8 cellular contexts compared by ENCODE assay signal in the genomic region with DNA sequence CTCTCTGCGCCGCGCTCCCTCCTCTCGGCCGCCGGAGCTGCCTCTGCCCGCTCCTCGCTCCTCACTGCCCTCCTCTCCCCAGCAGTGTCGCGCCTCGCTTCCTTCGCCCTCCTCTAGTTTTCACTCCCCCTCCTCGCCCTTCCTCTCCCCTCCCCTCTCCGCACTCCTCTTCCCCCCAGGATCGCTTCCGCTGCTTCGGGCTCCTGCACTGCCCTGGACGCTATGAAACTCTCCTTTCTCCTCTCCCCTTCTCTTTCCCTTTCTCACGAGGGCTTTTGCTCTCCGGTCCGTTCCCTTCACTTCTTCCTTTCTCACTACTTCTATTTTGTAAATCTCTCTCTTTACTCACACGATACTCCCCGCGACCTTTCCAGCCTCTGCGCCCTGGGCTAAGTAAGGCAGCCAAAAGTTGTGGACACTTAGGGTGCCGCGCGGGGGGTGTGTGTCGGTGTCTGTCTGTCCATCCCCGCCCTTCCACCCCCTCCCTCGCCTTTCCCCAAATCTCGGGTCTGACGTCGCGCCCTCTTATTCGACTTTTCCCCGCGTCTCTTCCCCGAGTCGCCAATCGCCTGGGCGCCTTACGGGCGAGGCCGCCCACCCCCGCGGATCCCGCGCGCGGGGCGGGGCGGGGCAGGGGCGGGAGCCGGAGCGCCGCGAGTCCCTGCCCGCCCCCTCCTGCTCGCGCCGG. TPM values are rescaled to one million over a fixed set of nuclear protein-coding genes. Genes with fewer than 3 reads are reported as not detected.
DNase-seq lines count a peak whose midpoint lies in the region; ATAC-seq and TF ChIP-seq lines count a peak whose summit lies in the region.

A gene (minus strand): TSS at position 458 of the 688 bp plus-strand sequence. CDS start 737 bp downstream, outside the sequence.

- no peaks in the 10 kb centered on the region for H3K9me3 ChIP-seq in ascending aorta
- no peaks in the 10 kb centered on the region for H3K9me3 ChIP-seq in OCI-LY7 (ENCODE audit: low read length)

- H3K36me3 ChIP-seq in ascending aorta = no peaks in the 10 kb centered on the region
- H3K36me3 ChIP-seq in OCI-LY7 (ENCODE audit: insufficient read depth, low read length) = no peaks in the 10 kb centered on the region

- DNase-seq in AG04449 (ENCODE audit: low read depth, low spot score) (peak; percentile 40), H4 (ENCODE audit: low spot score) (peak; percentile 83), NCI-H510A treated with DMSO at 0.1 percent for 48 hours (lab: John Stamatoyannopoulos, UW) (peak; percentile 87), ascending aorta (ENCODE audit: low spot score in 2 of 2) (peak in 1 of 2 donors; percentile 83), hepatic stellate cell (ENCODE audit: low spot score) (peak; percentile 39), retina (peak; percentile 88), OCI-LY7 (ENCODE audit: low spot score) (no peak)

- H3K4me3 ChIP-seq in AG04449 (ENCODE audit: low read depth, low read length) (peak within 1 kb of the TSS; percentile 76), ascending aorta (peak within 1 kb of the TSS; percentile 64 to 73), OCI-LY7 (ENCODE audit: low read depth, low read length, poor library complexity, severe bottlenecking) (no peak within 1 kb of the TSS)

- no peaks in the 10 kb centered on the region for H4K20me1 ChIP-seq in OCI-LY7 (ENCODE audit: insufficient read depth, low read length)

- intact Hi-C loops in ascending aorta (cut with DNase I) (loop anchor here (2.0 to 10.0 kb wide), 6 partner anchors 94 to 1086 kb away; a partner anchor contains a TSS), OCI-LY7 (cut with micrococcal nuclease; ENCODE audit: unreplicated experiment) (no loop called here)

- H3K4me2 ChIP-seq in OCI-LY7 (ENCODE audit: low read length) = no peak within 1 kb of the TSS

- no peaks in the 10 kb centered on the region for H3K9me2 ChIP-seq in OCI-LY7 (ENCODE audit: insufficient read depth, low read length)

- POLR2A ChIA-PET in AG04449 (lab: Yijun Ruan, JAX) (interaction anchor here (0.6 to 3.9 kb wide), 5 partner anchors 88 to 644 kb away, joined by 3 to 28 read pairs (median 6); a partner anchor contains a TSS), OCI-LY7 (lab: Charles Lee) (no interaction called here)

- TF ChIP-seq CTCF in AG04449 (IDR thresholded peaks at IDR 0.05; ENCODE audit: insufficient read depth, low read length, missing control alignments) = no peak
- no peak for TF ChIP-seq CTCF in ascending aorta (IDR thresholded peaks at IDR 0.05)
- no peak for TF ChIP-seq CTCF in OCI-LY7 (conservative IDR thresholded peaks at IDR 0.05; ENCODE audit: low read length)

- no peak within 1 kb of the TSS for H2AFZ ChIP-seq in OCI-LY7 (ENCODE audit: low read length)

- no peaks in the 10 kb centered on the region for H3K79me2 ChIP-seq in OCI-LY7 (ENCODE audit: insufficient read depth, low read depth, low read length)

- CTCF ChIA-PET in AG04449 (lab: Yijun Ruan, JAX) (interaction anchor here (0.9 to 7.5 kb wide), 5 partner anchors 14 to 737 kb away, joined by 3 to 37 read pairs (median 7); no protein-coding TSS in a partner anchor), OCI-LY7 (lab: Charles Lee; ENCODE audit: unreplicated experiment) (no interaction called here)

- H3K4me1 ChIP-seq in ascending aorta (peaks cover 16 to 34% of the 10 kb centered on the region in 2 donors), OCI-LY7 (ENCODE audit: insufficient read depth, low read length, poor library complexity, severe bottlenecking) (no peaks in the 10 kb centered on the region)

- ATAC-seq in GM21825 (IDR thresholded peaks at IDR 0.05; ENCODE audit: unreplicated experiment) = no peak

- peak within 1 kb of the TSS; percentile 35 to 59 for H3K27ac ChIP-seq in ascending aorta
- H3K27ac ChIP-seq in OCI-LY7 (ENCODE audit: low read depth, low read length, poor library complexity, severe bottlenecking) = no peak within 1 kb of the TSS

- no TSS peak for BruUV-seq in OCI-LY7 (replicated peaks; lab: Mats Ljungman, UMichigan)

- H3K27me3 ChIP-seq in ascending aorta = peaks cover 27% of the 10 kb centered on the region

RNA-seq across cellular contexts. Expression of the gene that starts here (rescaled TPM):
- 0.64 and 2.6 TPM in 2 replicates for total RNA-seq in H4 (2014; rRNA removed; shearing (Covaris generic))
- total RNA-seq in ascending aorta (0.11 TPM), OCI-LY7 (2022) (not detected in 2 replicates)
- total RNA-seq in OCI-LY7 (2014; rRNA removed; shearing (Covaris generic)) = not detected in 2 replicates
